23 cellular contexts compared by ENCODE assay signal in the genomic region with DNA sequence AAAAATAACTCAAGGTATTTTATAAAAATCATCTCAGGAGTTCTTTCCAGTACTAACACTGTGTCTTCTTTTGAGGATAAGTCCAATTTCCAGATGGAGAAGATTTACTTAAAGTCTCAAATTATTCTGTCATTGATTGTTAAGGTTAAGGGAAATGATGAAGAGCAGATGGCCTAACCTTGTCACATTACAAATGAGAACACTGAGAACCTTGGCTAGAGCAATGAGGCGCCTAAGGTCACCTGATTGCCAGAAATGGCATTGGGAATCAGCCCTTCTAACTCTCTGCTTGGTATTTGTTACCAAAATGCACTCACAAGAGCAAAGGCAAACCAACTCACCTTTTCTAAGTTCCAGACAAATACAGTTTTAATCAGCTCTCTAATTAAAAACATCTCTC.
"Had no signal": no experiment of that assay in that cellular context is flagged by ENCODE, and none has a peak within 500 bp of the region (broad histone marks: within the 10 kb centered on the region; RNA-seq: fewer than 3 reads in every experiment).

No MANE protein-coding gene starts in this region.

- H3K27ac ChIP-seq: epithelial cell of prostate, esophagus squamous epithelium, gastroesophageal sphincter, left lung, pancreas, psoas muscle, tibial artery, upper lobe of right lung, vagina had no signal

- H3K27me3 ChIP-seq: gastroesophageal sphincter, left lung, pancreas, tibial artery, upper lobe of right lung, vagina had no signal

- H3K36me3 ChIP-seq: esophagus squamous epithelium, gastroesophageal sphincter, left lung, pancreas, tibial artery, upper lobe of right lung, vagina had no signal

- FAIRE-seq: endometrium, keratinocyte, pancreas had no signal

- DNase-seq: effector memory CD4-positive, alpha-beta T cell; esophagus squamous epithelium; foreskin fibroblast; glutamatergic neuron; immature natural killer cell; left lung; mesenchymal stem cell; midbrain; naive B cell; occipital lobe; pancreas; psoas muscle; stimulated activated CD4-positive, alpha-beta T cell treated with anti-CD3 and anti-CD28 coated beads, Interleukin-2, amount 100 ng/mL, for 48 hours; stimulated activated naive CD8-positive, alpha-beta T cell treated with anti-CD3 and anti-CD28 coated beads, Interleukin-15, Interleukin-2, amounts not matched to agents 100 U/mL and 50 U/mL, for 24 hours; tibial artery; upper lobe of right lung had no signal

- H3K9me3 ChIP-seq: pancreas, vagina had no signal

- H3K4me1 ChIP-seq: gastroesophageal sphincter, left lung, psoas muscle, tibial artery, upper lobe of right lung, vagina had no signal

- ATAC-seq: gastroesophageal sphincter; left lung; pancreas; psoas muscle; stimulated activated naive CD8-positive, alpha-beta T cell treated with anti-CD3 and anti-CD28 coated beads, Interleukin-15, Interleukin-2, amounts not matched to agents 100 U/mL and 50 U/mL, for 24 hours; upper lobe of right lung had no signal

- H3K4me3 ChIP-seq: esophagus squamous epithelium, gastroesophageal sphincter, left lung, lung, pancreas, psoas muscle, smooth muscle cell, tibial artery, upper lobe of right lung, vagina had no signal
